Comparison of ENCODE assay signal across 11 cellular contexts in genomic region chr16:78696797-78697196, GRCh38.
"Had no signal": no experiment of that assay in that cellular context is flagged by ENCODE, and none has a peak within 500 bp of the region (broad histone marks: within the 10 kb centered on the region; RNA-seq: fewer than 3 reads in every experiment).

No MANE protein-coding gene starts in this region.

- FAIRE-seq: H1, H54 had no signal

- H3K9ac ChIP-seq: GM23248 had no signal

- H3K4me3 ChIP-seq: GM23248, GM23338, HAP-1 had no signal

- DNase-seq: GM23248, GOT3, H7, H9, HCEC 1CT, HFFc6 had no signal

- H3K4me1 ChIP-seq: HAP-1 had no signal

- H3K4me2 ChIP-seq: GM23338 had no signal

- H2AFZ ChIP-seq: GM23248, GM23338 had no signal

- ATAC-seq: GM23338, HCT116 had no signal

- H3K36me3 ChIP-seq: HAP-1 had no signal

- H3K9me3 ChIP-seq: HAP-1 had no signal

- H3K27ac ChIP-seq: GM23248 had no signal
